Comparison of ENCODE assay signal across 8 cellular contexts in the genomic region with DNA sequence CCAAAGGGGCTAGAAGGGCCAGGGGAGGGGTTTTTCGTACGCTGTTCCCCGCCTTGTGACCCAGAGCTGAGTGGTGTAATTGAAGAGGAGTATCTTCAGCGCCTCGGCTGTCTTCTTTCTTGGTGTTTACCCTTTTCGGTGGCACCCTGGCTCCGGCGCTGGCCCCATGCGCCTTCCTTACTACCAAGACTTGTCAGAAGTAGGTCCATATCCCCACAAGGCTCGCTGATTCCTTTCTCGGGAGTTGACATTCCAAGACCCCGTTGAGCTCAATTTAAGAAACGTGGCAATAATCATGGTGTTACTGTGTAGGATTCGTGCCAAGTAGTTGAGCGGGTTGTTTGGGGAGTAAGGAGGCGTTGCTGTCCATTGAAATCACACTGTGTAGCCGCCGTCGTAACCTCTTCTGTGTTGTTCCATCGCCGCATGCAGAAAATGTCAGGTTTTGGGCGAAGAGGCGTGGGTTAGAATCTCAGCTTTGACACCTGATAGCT. TPM values are rescaled to one million over a fixed set of nuclear protein-coding genes. Genes with fewer than 3 reads are reported as not detected.
DNase-seq lines count a peak whose midpoint lies in the region; ATAC-seq, FAIRE-seq and TF ChIP-seq lines count a peak whose summit lies in the region.

No MANE protein-coding gene starts in this region.

- no peaks in the 10 kb centered on the region for H3K9me3 Mint-ChIP-seq in activated T-cell treated with anti-CD3 and anti-CD28 coated beads, Interleukin-2, amount 50 U/mL, for 72 hours
- H3K9me3 Mint-ChIP-seq in progenitor cell of endocrine pancreas (ENCODE audit: low read depth) (peaks cover 4% of the 10 kb centered on the region), endothelial cell (ENCODE audit: unreplicated experiment) (no peaks in the 10 kb centered on the region)

- peak; percentile 2 for DNase-seq in activated T-cell treated with anti-CD3 and anti-CD28 coated beads for 24 hours (ENCODE audit: low read depth)
- no peak for DNase-seq in activated T-cell treated with anti-CD3 and anti-CD28 coated beads, Interleukin-2, amount 50 U/mL, for 1 hour
- DNase-seq in H54 (ENCODE audit: insufficient read length, low spot score), result peak; percentile 15
- peak in 1 of 2 donors; percentile 42 for DNase-seq in activated T-cell treated with anti-CD3 and anti-CD28 coated beads, Interleukin-2, amount 50 U/mL, for 72 hours
- peak in 4 of 5 donors; percentile 12 to 38 (median 24) for DNase-seq in heart left ventricle
- no peak for DNase-seq in progenitor cell of endocrine pancreas (ENCODE audit: low spot score, unreplicated experiment)
- DNase-seq in endothelial cell (ENCODE audit: low spot score), result no peak

- no peak overlapping the region for H3K4me3 Mint-ChIP-seq in activated T-cell treated with anti-CD3 and anti-CD28 coated beads, Interleukin-2, amount 50 U/mL, for 72 hours
- H3K4me3 Mint-ChIP-seq in progenitor cell of endocrine pancreas (ENCODE audit: low read depth) (no peak overlapping the region), endothelial cell (ENCODE audit: unreplicated experiment) (no peak overlapping the region)

- H3K9me3 ChIP-seq in heart left ventricle, result no peaks in the 10 kb centered on the region

- WGBS in heart left ventricle, 4 donors, result 2 to 3% (median 2%) methylated on average over 23 of the region's 23 CpGs

- intact Hi-C loops in heart left ventricle (cut with DNase I), result loop anchor here in 5 of 10 donors (5.0 to 10.0 kb wide), 4 partner anchors 216 to 409 kb away; partner anchors contain the start of genes ZSWIM6 (in 4 of the 5) and SMIM15 (in 1 of the 5)

- H3K4me1 ChIP-seq in KMS-11 (ENCODE audit: low read depth, poor library complexity, severe bottlenecking) (peaks cover 22% of the 10 kb centered on the region), heart left ventricle (peaks cover 0 to 28% (median 18%) of the 10 kb centered on the region in 12 donors)

- no peak for TF ChIP-seq POLR2A in H54 (IDR thresholded peaks at IDR 0.05; ENCODE audit: low read depth, low read length)
- no peak for TF ChIP-seq POLR2A in heart left ventricle (IDR thresholded peaks at IDR 0.05)

- H3K27ac ChIP-seq in KMS-11 (peak overlapping the region; percentile 83), heart left ventricle (peak overlapping the region in 11 of 12 donors; percentile 39 to 84 (median 76))

- TF ChIP-seq CTCF in KMS-11 (conservative IDR thresholded peaks at IDR 0.05; ENCODE audit: low read depth, low read length) (no peak), heart left ventricle (IDR thresholded peaks at IDR 0.05) (no peak), progenitor cell of endocrine pancreas (IDR thresholded peaks at IDR 0.05; ENCODE audit: unreplicated experiment) (no peak), endothelial cell (IDR thresholded peaks at IDR 0.05; ENCODE audit: unreplicated experiment) (no peak)

- peak overlapping the region; percentile 23 for H3K4me3 ChIP-seq in KMS-11 (IDR thresholded peaks at IDR 0.05; ENCODE audit: insufficient read depth, low read depth, low read length)
- H3K4me3 ChIP-seq in heart left ventricle, result peak overlapping the region; percentile 57 to 88 (median 69)

- H3K27me3 Mint-ChIP-seq in activated T-cell treated with anti-CD3 and anti-CD28 coated beads, Interleukin-2, amount 50 U/mL, for 72 hours (ENCODE audit: low read depth), result no peaks in the 10 kb centered on the region
- H3K27me3 Mint-ChIP-seq in progenitor cell of endocrine pancreas, result no peaks in the 10 kb centered on the region
- peaks cover 3% of the 10 kb centered on the region for H3K27me3 Mint-ChIP-seq in endothelial cell (ENCODE audit: unreplicated experiment)

- H3K27me3 ChIP-seq in KMS-11 (ENCODE audit: insufficient read depth, low read depth) (no peaks in the 10 kb centered on the region), heart left ventricle (no peaks in the 10 kb centered on the region)

- FAIRE-seq in H54 (lab: Jason Lieb, UNC), result peak; percentile 27

- H3K4me2 ChIP-seq in KMS-11, result peak overlapping the region; percentile 71

- peak overlapping the region; percentile 84 for H2AFZ ChIP-seq in KMS-11 (ENCODE audit: low read depth)

- peaks cover 2 to 3% of the 10 kb centered on the region in 2 donors for H3K36me3 Mint-ChIP-seq in activated T-cell treated with anti-CD3 and anti-CD28 coated beads, Interleukin-2, amount 50 U/mL, for 72 hours (ENCODE audit: insufficient read depth in 2 of 2)
- peaks cover 2% of the 10 kb centered on the region for H3K36me3 Mint-ChIP-seq in progenitor cell of endocrine pancreas (ENCODE audit: insufficient read depth)
- no peaks in the 10 kb centered on the region for H3K36me3 Mint-ChIP-seq in endothelial cell (ENCODE audit: low read depth, unreplicated experiment)

- H4K20me1 ChIP-seq in KMS-11 (ENCODE audit: insufficient read depth), result no peaks in the 10 kb centered on the region

- H3K4me1 Mint-ChIP-seq in activated T-cell treated with anti-CD3 and anti-CD28 coated beads, Interleukin-2, amount 50 U/mL, for 72 hours (ENCODE audit: low read depth), result peaks cover 22% of the 10 kb centered on the region
- H3K4me1 Mint-ChIP-seq in progenitor cell of endocrine pancreas (ENCODE audit: low read depth) (peaks cover 7% of the 10 kb centered on the region), endothelial cell (ENCODE audit: unreplicated experiment) (no peaks in the 10 kb centered on the region)

- ATAC-seq in activated T-cell treated with anti-CD3 and anti-CD28 coated beads, Interleukin-2, amount 50 U/mL, for 72 hours (replicated peaks in 1 of 2), result peak; percentile 29 to 39
- ATAC-seq in heart left ventricle, result peak in 3 of 4 donors; percentile 8 to 54 (median 16)

- H3K27ac Mint-ChIP-seq in activated T-cell treated with anti-CD3 and anti-CD28 coated beads, Interleukin-2, amount 50 U/mL, for 72 hours, result peak overlapping the region; percentile 93
- H3K27ac Mint-ChIP-seq in progenitor cell of endocrine pancreas (peak overlapping the region; percentile 76), endothelial cell (ENCODE audit: unreplicated experiment) (no peak overlapping the region)

- H3K79me2 ChIP-seq in KMS-11 (ENCODE audit: insufficient read depth, low read depth), result peaks cover 74% of the 10 kb centered on the region

- H3K9ac ChIP-seq in KMS-11, result peak overlapping the region; percentile 93

- H3K36me3 ChIP-seq in KMS-11 (ENCODE audit: insufficient read depth), result no peaks in the 10 kb centered on the region
- H3K36me3 ChIP-seq in heart left ventricle, result no peaks in the 10 kb centered on the region

RNA-seq across cellular contexts. Expression of gene NDUFAF2, which starts 0.8 kb away (rescaled TPM):
- total RNA-seq in activated T-cell treated with anti-CD3 and anti-CD28 coated beads, Interleukin-2, amount 50 U/mL, for 72 hours, result 10 to 100 TPM; 29.0 to 29.6 TPM
- total RNA-seq in heart left ventricle, result 10 to 100 TPM; 22.9 to 50.1 (median 34.4) TPM
- polyA plus RNA-seq in heart left ventricle, result 10 to 100 TPM; 83.6 to 87.7 TPM
- 21.2 and 24.9 TPM in 2 replicates for total RNA-seq in progenitor cell of endocrine pancreas
- 13.9 TPM for total RNA-seq in endothelial cell (ENCODE audit: unreplicated experiment)

RNA-seq across cellular contexts. Expression of gene ERCC8, which starts 0.9 kb away (rescaled TPM):
- total RNA-seq in activated T-cell treated with anti-CD3 and anti-CD28 coated beads, Interleukin-2, amount 50 U/mL, for 72 hours, result 10 to 100 TPM; 10.4 to 11.3 TPM
- 10 to 100 TPM in 1 of 9 donors, 1 to 10 TPM in 8; 5.0 to 10.1 (median 6.1) TPM for total RNA-seq in heart left ventricle
- 1 to 10 TPM; 3.0 to 6.4 TPM for polyA plus RNA-seq in heart left ventricle
- 18.2 and 20.0 TPM in 2 replicates for total RNA-seq in progenitor cell of endocrine pancreas
- 15.3 TPM for total RNA-seq in endothelial cell (ENCODE audit: unreplicated experiment)

Comparison
In these comparisons a context has a peak if more than half of its experiments do, and no peak if none do; other contexts are left out.
1. DNase-seq: peak in activated T-cell treated with anti-CD3 and anti-CD28 coated beads for 24 hours (single experiment), H54 (single experiment) and heart left ventricle (4 of 5); none in activated T-cell treated with anti-CD3 and anti-CD28 coated beads, Interleukin-2, amount 50 U/mL, for 1 hour (single experiment), progenitor cell of endocrine pancreas (single experiment) and endothelial cell (single experiment).